In genomic region chr2:171652411-171652775, GRCh38 we compare ENCODE assay signal across 12 cellular contexts. TPM values are rescaled to one million over a fixed set of nuclear protein-coding genes. Genes with fewer than 3 reads are reported as not detected.
A peak's percentile ranks its signal among the peaks of the same experiment; 100 is the strongest.
DNase-seq lines count a peak whose midpoint lies in the region; ATAC-seq and TF ChIP-seq lines count a peak whose summit lies in the region.
"Had no signal": no experiment of that assay in that cellular context is flagged by ENCODE, and none has a peak within 500 bp of the region (broad histone marks: within the 10 kb centered on the region; RNA-seq: fewer than 3 reads in every experiment).

No MANE protein-coding gene starts in this region.

- no peak overlapping the region for H2AFZ ChIP-seq in hepatocyte

- no peaks in the 10 kb centered on the region for H3K9me2 ChIP-seq in hepatocyte (replicated peaks; ENCODE audit: insufficient read depth)

- no peaks in the 10 kb centered on the region for H3K36me3 ChIP-seq in psoas muscle (ENCODE audit: insufficient read depth in 1 of 2, low read depth in 1 of 2)
- no peaks in the 10 kb centered on the region for H3K36me3 ChIP-seq in hepatocyte (replicated peaks; ENCODE audit: insufficient read depth, low read depth)

- intact Hi-C loops in psoas muscle (cut with DNase I) = no loop called here

- no peaks in the 10 kb centered on the region for H3K27me3 ChIP-seq in psoas muscle (ENCODE audit: insufficient read depth in 3 of 3, low read length in 2 of 3)
- no peaks in the 10 kb centered on the region for H3K27me3 ChIP-seq in hepatocyte

- H3K9me3 ChIP-seq in psoas muscle (no peaks in the 10 kb centered on the region), hepatocyte (ENCODE audit: low read depth) (no peaks in the 10 kb centered on the region)

- H4K20me1 ChIP-seq in hepatocyte (ENCODE audit: insufficient read depth, poor library complexity, severe bottlenecking) = no peaks in the 10 kb centered on the region

- H3K4me3 ChIP-seq in psoas muscle = no peak overlapping the region
- H3K4me3 ChIP-seq in hepatocyte = no peak overlapping the region

- H3K4me2 ChIP-seq in hepatocyte = no peak overlapping the region

- DNase-seq in LHCN-M2 (ENCODE audit: low read depth) (peak; percentile 54), hepatic stellate cell (ENCODE audit: low spot score) (peak; percentile 34), Kasumi-1 (lab: John Stamatoyannopoulos, UW) (no peak), psoas muscle (no peak), NOMO-1 treated with dmso at 0.1 percent for 144 hours (lab: John Stamatoyannopoulos, UW; ENCODE audit: unreplicated experiment) (no peak), hepatocyte (ENCODE audit: low spot score) (no peak)
- DNase-seq: activated CD8-positive, alpha-beta T cell treated with anti-CD3 and anti-CD28 coated beads for 36 hours; amygdala; OCI-M1; stimulated activated CD4-positive, alpha-beta T cell treated with anti-CD3 and anti-CD28 coated beads, Interleukin-2, amount 100 ng/mL, for 24 hours had no signal

- H3K79me2 ChIP-seq in hepatocyte = no peaks in the 10 kb centered on the region

- H3K27ac ChIP-seq in psoas muscle = no peak overlapping the region
- H3K27ac ChIP-seq in hepatocyte = no peak overlapping the region

- TF ChIP-seq CTCF in psoas muscle (IDR thresholded peaks at IDR 0.05) = no peak
- no peak for TF ChIP-seq CTCF in hepatocyte (IDR thresholded peaks at IDR 0.05; ENCODE audit: poor library complexity)

- ATAC-seq in GM18502 (IDR thresholded peaks at IDR 0.05; ENCODE audit: poor library complexity, unreplicated experiment) = peak; percentile 86
- ATAC-seq in GM21786 (IDR thresholded peaks at IDR 0.05; ENCODE audit: unreplicated experiment) = peak; percentile 79
- no peak for ATAC-seq in psoas muscle
- ATAC-seq: activated CD8-positive, alpha-beta T cell treated with anti-CD3 and anti-CD28 coated beads for 36 hours had no signal

- no peaks in the 10 kb centered on the region for H3K4me1 ChIP-seq in psoas muscle
- H3K4me1 ChIP-seq in hepatocyte (ENCODE audit: insufficient read depth) = no peaks in the 10 kb centered on the region

RNA-seq across cellular contexts. Expression of gene DYNC1I2, which starts 34.9 kb away (rescaled TPM):
- total RNA-seq in LHCN-M2 (2014; rRNA removed) (178 and 196 TPM in 2 replicates), psoas muscle (10 to 100 TPM; 44.8 to 51.4 (median 48.5) TPM), hepatocyte (116 and 122 TPM in 2 replicates)
- polyA plus RNA-seq in LHCN-M2 (2012) = 118 TPM
- polyA plus RNA-seq in psoas muscle (10 to 100 TPM; 43.5 to 72.9 (median 59.0) TPM), hepatocyte (51.3 and 54.3 TPM in 2 replicates)

Comparison
In these comparisons a context has a peak if more than half of its experiments do, and no peak if none do; other contexts are left out.
1. ATAC-seq: peak in GM18502 (single experiment) and GM21786 (single experiment); none in psoas muscle (0 of 4).
2. DNase-seq: peak in LHCN-M2 (single experiment) and hepatic stellate cell (single experiment); none in Kasumi-1 (0 of 2), psoas muscle (0 of 2), NOMO-1 treated with dmso at 0.1 percent for 144 hours (single experiment) and hepatocyte (single experiment).